1 cellular context compared by ENCODE assay signal in genomic region chr9:107306308-107306707, GRCh38.
TF ChIP-seq lines count a peak whose summit lies in the region.

No MANE protein-coding gene starts in this region.

TF ChIP-seq in GM23338, 12 proteins besides CTCF, POLR2A, EP300 and RAD21 (continued from another document):
- no peak for TF ChIP-seq ZNF462 (CRISPR knock-in tag; IDR thresholded peaks at IDR 0.05)
- no peak for TF ChIP-seq NANOG (IDR thresholded peaks at IDR 0.05; ENCODE audit: borderline replicate concordance)
- TF ChIP-seq EZH2phosphoT487 (IDR thresholded peaks at IDR 0.05; ENCODE audit: unreplicated experiment): no peak
- no peak for TF ChIP-seq POLR2AphosphoS5 (IDR thresholded peaks at IDR 0.05; ENCODE audit: low read depth)
- TF ChIP-seq JUNB (IDR thresholded peaks at IDR 0.05; ENCODE audit: unreplicated experiment): no peak
- TF ChIP-seq CREB1 (CRISPR knock-in tag; IDR thresholded peaks at IDR 0.05; ENCODE audit: low read depth): no peak
- TF ChIP-seq STAT1 (IDR thresholded peaks at IDR 0.05; ENCODE audit: unreplicated experiment): no peak
- no peak for TF ChIP-seq REST (IDR thresholded peaks at IDR 0.05; ENCODE audit: unreplicated experiment)
- no peak for TF ChIP-seq ZNF114 (CRISPR knock-in tag; IDR thresholded peaks at IDR 0.05)
- TF ChIP-seq EZH2 (IDR thresholded peaks at IDR 0.05; ENCODE audit: low read depth, unreplicated experiment): no peak
- no peak for TF ChIP-seq ETS1 (IDR thresholded peaks at IDR 0.05)
